Comparison of ENCODE assay signal across 8 cellular contexts in the genomic region with DNA sequence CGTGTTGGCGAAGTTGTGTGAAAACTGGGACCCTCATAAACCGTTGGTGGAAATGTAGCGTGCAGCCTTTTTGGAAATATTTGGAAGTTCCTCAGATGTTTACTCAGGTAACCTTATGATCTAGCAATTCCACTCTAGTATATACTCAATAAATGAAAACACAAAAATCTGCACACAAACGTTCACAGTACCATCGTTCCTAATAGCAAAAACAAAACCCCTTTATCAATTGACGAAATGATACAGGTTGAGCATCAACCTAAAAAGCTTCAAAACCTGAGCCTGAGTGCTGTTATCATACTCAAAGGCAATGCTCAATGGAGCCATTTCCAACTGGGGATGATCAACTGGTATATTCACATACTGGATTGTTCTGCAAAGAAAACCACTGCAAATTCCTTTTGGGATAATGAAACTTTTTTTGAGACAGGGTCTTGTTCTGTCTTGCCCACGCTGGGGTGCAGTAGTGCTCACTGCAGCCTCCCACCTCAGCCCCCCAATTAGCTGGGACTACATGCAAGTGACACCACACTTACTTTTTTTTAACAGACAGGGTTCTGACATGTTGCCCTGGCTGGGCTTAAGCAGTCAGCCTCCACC. TPM values are rescaled to one million over a fixed set of nuclear protein-coding genes. Genes with fewer than 3 reads are reported as not detected.
DNase-seq lines count a peak whose midpoint lies in the region; ATAC-seq, FAIRE-seq and TF ChIP-seq lines count a peak whose summit lies in the region.

No MANE protein-coding gene starts in this region.

- H3K23ac ChIP-seq in mesenchymal stem cell (ENCODE audit: low read length in 2 of 2): no peak overlapping the region

- H3K9ac ChIP-seq in HUES64 (ENCODE audit: low read depth, low read length) (peak overlapping the region; percentile 76), mesenchymal stem cell (ENCODE audit: low read length) (peak overlapping the region; percentile 97)

- H3K4me3 Mint-ChIP-seq in activated naive CD8-positive, alpha-beta T cell treated with anti-CD3 and anti-CD28 coated beads, Interleukin-2, amount 50 U/mL, for 24 hours: peak overlapping the region; percentile 94

- H3K4me1 ChIP-seq in A549 (peaks cover 40% of the 10 kb centered on the region), HUES64 (ENCODE audit: insufficient read depth, low read length) (peaks cover 28% of the 10 kb centered on the region), mesenchymal stem cell (ENCODE audit: control insufficient read depth, insufficient read depth, low read depth, low read length) (peaks cover 11% of the 10 kb centered on the region)

- H3K9me3 ChIP-seq in A549 (no peaks in the 10 kb centered on the region), HUES64 (ENCODE audit: insufficient read depth, low read depth, low read length) (no peaks in the 10 kb centered on the region), mesenchymal stem cell (ENCODE audit: control insufficient read depth, low read length) (no peaks in the 10 kb centered on the region)

- CTCF ChIA-PET in A549 (lab: Yijun Ruan, JAX): no interaction called here

- peaks cover 6% of the 10 kb centered on the region for H3K79me1 ChIP-seq in mesenchymal stem cell (replicated peaks; ENCODE audit: low read length, poor library complexity, severe bottlenecking)

- no peak for TF ChIP-seq CTCF in A549 (IDR thresholded peaks at IDR 0.05)

- 55% methylated on average over 8 of the region's 8 CpGs for WGBS in A549 (ENCODE audit: missing lambda C conversion rate)
- WGBS in HUES64: 81% methylated on average over 8 of the region's 8 CpGs
- 76% methylated on average over 8 of the region's 8 CpGs for WGBS in mesenchymal stem cell

- DNase-seq in A549 (ENCODE audit: low read depth in 1 of 2, low spot score in 1 of 2) (no peak), mesenchymal stem cell (peak; percentile 10), NCI-H1417 treated with DMSO at 0.1 percent for 48 hours (lab: John Stamatoyannopoulos, UW) (no peak), amniotic stem cell (lab: John Stamatoyannopoulos, UW) (no peak), NCI-H187 treated with DMSO at 0.1 percent for 48 hours (lab: John Stamatoyannopoulos, UW) (no peak), HK-2 (ENCODE audit: unreplicated experiment) (no peak)
- peak; percentile 16 for DNase-seq in activated naive CD8-positive, alpha-beta T cell treated with anti-CD3 and anti-CD28 coated beads, Interleukin-2, amount 50 U/mL, for 24 hours

- no peak for FAIRE-seq in A549 (lab: Jason Lieb, UNC)

- H3K36me3 ChIP-seq in HUES64 (ENCODE audit: insufficient read depth, low read length) (peaks cover 54% of the 10 kb centered on the region), mesenchymal stem cell (ENCODE audit: control insufficient read depth in 1 of 2, insufficient read depth in 2 of 2, low read depth in 1 of 2, low read length in 2 of 2) (peaks cover 10 to 53% of the 10 kb centered on the region in 2 experiments)

- no peak overlapping the region for H4K91ac ChIP-seq in mesenchymal stem cell (ENCODE audit: low read length)

- no peaks in the 10 kb centered on the region for H3K27me3 Mint-ChIP-seq in activated naive CD8-positive, alpha-beta T cell treated with anti-CD3 and anti-CD28 coated beads, Interleukin-2, amount 50 U/mL, for 24 hours

- no peak overlapping the region for H3K18ac ChIP-seq in mesenchymal stem cell (ENCODE audit: low read depth in 1 of 2, low read length in 2 of 2)

- H3K36me3 Mint-ChIP-seq in activated naive CD8-positive, alpha-beta T cell treated with anti-CD3 and anti-CD28 coated beads, Interleukin-2, amount 50 U/mL, for 24 hours (ENCODE audit: low read depth): peaks cover 65% of the 10 kb centered on the region

- H3K9me3 Mint-ChIP-seq in activated naive CD8-positive, alpha-beta T cell treated with anti-CD3 and anti-CD28 coated beads, Interleukin-2, amount 50 U/mL, for 24 hours: no peaks in the 10 kb centered on the region

- H2BK120ac ChIP-seq in mesenchymal stem cell (ENCODE audit: low read depth, low read length): peak overlapping the region; percentile 19

- H2AK5ac ChIP-seq in mesenchymal stem cell (ENCODE audit: low read length, severe bottlenecking): no peak overlapping the region

- no peak for TF ChIP-seq POLR2A in A549 (IDR thresholded peaks at IDR 0.05; ENCODE audit: low read length)

- H3K27ac Mint-ChIP-seq in activated naive CD8-positive, alpha-beta T cell treated with anti-CD3 and anti-CD28 coated beads, Interleukin-2, amount 50 U/mL, for 24 hours: peak overlapping the region; percentile 98

- ATAC-seq in A549: no peak
- ATAC-seq in activated naive CD8-positive, alpha-beta T cell treated with anti-CD3 and anti-CD28 coated beads, Interleukin-2, amount 50 U/mL, for 24 hours: no peak

- POLR2A ChIA-PET in A549 (lab: Yijun Ruan, JAX): interaction anchor here (0.8 to 2.0 kb wide), 7 partner anchors 9 to 371 kb away, joined by 3 to 14 read pairs (median 5); partner anchors contain the start of gene DYM

- no peak overlapping the region for H2AFZ ChIP-seq in mesenchymal stem cell (ENCODE audit: low read depth, low read length)

- peak overlapping the region; percentile 99 for H4K8ac ChIP-seq in mesenchymal stem cell (ENCODE audit: low read length)

- H3K4me2 ChIP-seq in A549: peak overlapping the region; percentile 91
- H3K4me2 ChIP-seq in mesenchymal stem cell (ENCODE audit: low read length, poor library complexity, severe bottlenecking): peak overlapping the region; percentile 77

- no peak overlapping the region for H2BK12ac ChIP-seq in mesenchymal stem cell (ENCODE audit: low read length in 2 of 2)

- H3K4me3 ChIP-seq in A549 (peak overlapping the region; percentile 62; the same call in 2 of the 3 replicates), HUES64 (ENCODE audit: low read length) (peak overlapping the region; percentile 79), mesenchymal stem cell (ENCODE audit: insufficient read depth in 1 of 2, low read depth in 1 of 2, low read length in 2 of 2) (peak overlapping the region in 1 of 2 experiments; percentile 98)

- H3K14ac ChIP-seq in mesenchymal stem cell (ENCODE audit: low read length in 2 of 2): no peak overlapping the region

- H2BK15ac ChIP-seq in mesenchymal stem cell (ENCODE audit: low read depth, poor library complexity, severe bottlenecking): no peak overlapping the region

- no peak for TF ChIP-seq RAD21 in A549 (conservative IDR thresholded peaks at IDR 0.05 in 1 of 2, IDR thresholded peaks at IDR 0.05 in 1 of 2)

- peak overlapping the region; percentile 99; a peak in 5 of 6 replicates for H3K27ac ChIP-seq in A549
- peak overlapping the region; percentile 78; the same call in 1 of the 2 replicates for H3K27ac ChIP-seq in HUES64 (ENCODE audit: low read depth, low read length)
- H3K27ac ChIP-seq in mesenchymal stem cell (ENCODE audit: low read length, poor library complexity, severe bottlenecking): peak overlapping the region; percentile 94

- H3K4me1 Mint-ChIP-seq in activated naive CD8-positive, alpha-beta T cell treated with anti-CD3 and anti-CD28 coated beads, Interleukin-2, amount 50 U/mL, for 24 hours: peaks cover 69% of the 10 kb centered on the region

- H2BK5ac ChIP-seq in mesenchymal stem cell (ENCODE audit: low read depth, low read length, poor library complexity, severe bottlenecking): no peak overlapping the region

- TF ChIP-seq EP300 in A549 (IDR thresholded peaks at IDR 0.05): no peak

- H3K27me3 ChIP-seq in HUES64 (ENCODE audit: insufficient read depth, low read length) (no peaks in the 10 kb centered on the region), mesenchymal stem cell (ENCODE audit: control insufficient read depth in 1 of 2, insufficient read depth in 1 of 2, low read length in 2 of 2) (no peaks in the 10 kb centered on the region)

- peak overlapping the region in 1 of 2 experiments; percentile 89 for H3K4ac ChIP-seq in mesenchymal stem cell (ENCODE audit: low read depth in 1 of 2, low read length in 2 of 2)

TF ChIP-seq in A549, 52 proteins besides CTCF, POLR2A, EP300 and RAD21 (continues in another document):
- peak; percentile 90 for TF ChIP-seq HOXA7 (CRISPR knock-in tag; IDR thresholded peaks at IDR 0.05)

RNA-seq across cellular contexts. Expression of gene C18orf32, which starts 0.8 kb away (rescaled TPM):
- 35.3 and 59.1 TPM in 2 replicates for polyA plus RNA-seq in A549 (2011; rRNA removed)
- polyA plus RNA-seq in A549 (2012; cell fraction: cytosol; rRNA removed): 12.5 and 14.0 TPM in 2 replicates
- 3.8 and 5.1 TPM in 2 replicates for polyA plus RNA-seq in A549 (2012; cell fraction: nucleus; rRNA removed)
- 12.7 to 14.5 TPM (median 13.1 TPM) in 3 replicates for polyA plus RNA-seq in A549 (2017; fragmentation: RNase III; extraction: RNeasy Plus Mini Kit Qiagen cat#74134 plus additional on column Dnase treatment)
- polyA minus RNA-seq in A549 (2011; rRNA and poly(A)+ RNA removed): 2.4 and 2.8 TPM in 2 replicates
- polyA plus RNA-seq in HUES64 (2013, experiment 1 of 2): 19.2 TPM
- polyA plus RNA-seq in HUES64 (2013, experiment 2 of 2): 22.4 TPM
- polyA plus RNA-seq in mesenchymal stem cell (2013, experiment 1 of 2): 68.1 TPM
- 71.5 TPM for polyA plus RNA-seq in mesenchymal stem cell (2013, experiment 2 of 2)

RNA-seq across cellular contexts. Expression of gene RPL17, which starts 4.5 kb away (rescaled TPM):
- 2,609 and 3,410 TPM in 2 replicates for polyA plus RNA-seq in A549 (2011; rRNA removed)
- polyA plus RNA-seq in A549 (2012; cell fraction: cytosol; rRNA removed): 2,174 and 2,488 TPM in 2 replicates
- 515 and 883 TPM in 2 replicates for polyA plus RNA-seq in A549 (2012; cell fraction: nucleus; rRNA removed)
- polyA plus RNA-seq in A549 (2017; fragmentation: RNase III; extraction: RNeasy Plus Mini Kit Qiagen cat#74134 plus additional on column Dnase treatment): 2,202 to 2,477 TPM (median 2,230 TPM) in 3 replicates
- polyA minus RNA-seq in A549 (2011; rRNA and poly(A)+ RNA removed): 448 and 454 TPM in 2 replicates
- 2,591 TPM for polyA plus RNA-seq in HUES64 (2013, experiment 1 of 2)
- 2,768 TPM for polyA plus RNA-seq in HUES64 (2013, experiment 2 of 2)
- polyA plus RNA-seq in mesenchymal stem cell (2013, experiment 1 of 2): 4,053 TPM
- polyA plus RNA-seq in mesenchymal stem cell (2013, experiment 2 of 2): 4,052 TPM

RNA-seq across cellular contexts. Expression of gene DYM, which starts 27.4 kb away (rescaled TPM):
- polyA plus RNA-seq in A549 (2011; rRNA removed) (47.5 and 52.2 TPM in 2 replicates), A549 (2017; fragmentation: RNase III; extraction: RNeasy Plus Mini Kit Qiagen cat#74134 plus additional on column Dnase treatment) (9.6 to 11.7 TPM (median 10.6 TPM) in 3 replicates)
- polyA plus RNA-seq in A549 (2012; cell fraction: cytosol; rRNA removed): 6.6 and 8.5 TPM in 2 replicates
- polyA plus RNA-seq in A549 (2012; cell fraction: nucleus; rRNA removed): 4.8 and 7.0 TPM in 2 replicates
- 60.9 and 71.5 TPM in 2 replicates for polyA minus RNA-seq in A549 (2011; rRNA and poly(A)+ RNA removed)
- polyA plus RNA-seq in HUES64 (2013, experiment 1 of 2): 41.1 TPM
- polyA plus RNA-seq in HUES64 (2013, experiment 2 of 2): 40.1 TPM
- polyA plus RNA-seq in mesenchymal stem cell (2013, experiment 1 of 2): 41.0 TPM
- 43.8 TPM for polyA plus RNA-seq in mesenchymal stem cell (2013, experiment 2 of 2)

Comparison
In these comparisons a context has a peak if more than half of its experiments do, and no peak if none do; other contexts are left out.
1. DNase-seq: peak in activated naive CD8-positive, alpha-beta T cell treated with anti-CD3 and anti-CD28 coated beads, Interleukin-2, amount 50 U/mL, for 24 hours (single experiment) and mesenchymal stem cell (single experiment); none in A549 (0 of 2), NCI-H1417 treated with DMSO at 0.1 percent for 48 hours (single experiment), amniotic stem cell (single experiment), NCI-H187 treated with DMSO at 0.1 percent for 48 hours (single experiment) and HK-2 (single experiment).
2. Peak in every context shown above with its lines, with median percentiles within 50 percentile points of each other: H3K27ac ChIP-seq.